In genomic region chr10:114821293-114821914, GRCh38 we compare ENCODE assay signal across 8 cellular contexts. TPM values are rescaled to one million over a fixed set of nuclear protein-coding genes. Genes with fewer than 3 reads are reported as not detected.
DNase-seq lines count a peak whose midpoint lies in the region; TF ChIP-seq lines count a peak whose summit lies in the region.

Gene FHIP2A (plus strand): TSS chr10:114821780. CDS start chr10:114822079, 299 bp downstream.

- H3K27me3 Mint-ChIP-seq in T-helper 2 cell treated with Interferon-gamma antibody and Interleukin-4, amounts not matched to agents 5 μg/mL and 100 μg/mL, for 36 hours (ENCODE audit: low read depth) = peaks cover 21% of the 10 kb centered on the region

- peak; percentile 77 for TF ChIP-seq CTCF in GM12874 (IDR thresholded peaks at IDR 0.05; ENCODE audit: insufficient read depth, low read depth, low read length)

- H3K36me3 Mint-ChIP-seq in T-helper 2 cell treated with Interferon-gamma antibody and Interleukin-4, amounts not matched to agents 5 μg/mL and 100 μg/mL, for 36 hours (ENCODE audit: low read depth) = peaks cover 21% of the 10 kb centered on the region

- H3K4me1 ChIP-seq in HAP-1 = peaks cover 8% of the 10 kb centered on the region

- H3K36me3 ChIP-seq in HAP-1 (replicated peaks) = 0 out of 2 replicates have a peak, but pooled peaks cover 2% of the 10 kb centered on the region

- no peaks in the 10 kb centered on the region for H3K9me3 Mint-ChIP-seq in T-helper 2 cell treated with Interferon-gamma antibody and Interleukin-4, amounts not matched to agents 5 μg/mL and 100 μg/mL, for 36 hours

- in situ Hi-C loops in HAP-1 (cut with MboI; ENCODE audit: low sequenced_read_pairs) = no loop called here

- H3K27me3 ChIP-seq in HAP-1 (ENCODE audit: low read depth) = peaks cover 10% of the 10 kb centered on the region

- no peaks in the 10 kb centered on the region for H3K9me3 ChIP-seq in HAP-1

- peaks cover 34% of the 10 kb centered on the region for H3K4me1 Mint-ChIP-seq in T-helper 2 cell treated with Interferon-gamma antibody and Interleukin-4, amounts not matched to agents 5 μg/mL and 100 μg/mL, for 36 hours (ENCODE audit: low read depth)

- H3K4me3 Mint-ChIP-seq in T-helper 2 cell treated with Interferon-gamma antibody and Interleukin-4, amounts not matched to agents 5 μg/mL and 100 μg/mL, for 36 hours = peak within 1 kb of the TSS; percentile 84

- DNase-seq in HAP-1 (ENCODE audit: low spot score in 2 of 2) (peak; percentile 40 to 80), M059J (ENCODE audit: low read depth) (peak; percentile 70), anterior cingulate cortex (lab: John Stamatoyannopoulos, UW) (peak in 50 of 58 donors; percentile 10 to 80 (median 52)), hepatic stellate cell (ENCODE audit: low spot score) (peak; percentile 79), retina (peak; percentile 79), OCI-M2 (lab: John Stamatoyannopoulos, UW; ENCODE audit: unreplicated experiment) (no peak)
- DNase-seq in T-helper 2 cell treated with Interferon-gamma antibody and Interleukin-4, amounts not matched to agents 5 μg/mL and 100 μg/mL, for 36 hours (ENCODE audit: low spot score) = peak; percentile 85

- peak within 1 kb of the TSS; percentile 49 for H3K4me3 ChIP-seq in HAP-1

- peak within 1 kb of the TSS; percentile 87 for H3K27ac Mint-ChIP-seq in T-helper 2 cell treated with Interferon-gamma antibody and Interleukin-4, amounts not matched to agents 5 μg/mL and 100 μg/mL, for 36 hours

RNA-seq across cellular contexts. Expression of gene FHIP2A, which starts in this region (rescaled TPM):
- total RNA-seq in M059J (2014; rRNA removed; shearing (Covaris generic)) = 14.5 and 18.3 TPM in 2 replicates
